Comparison of ENCODE assay signal across 9 cellular contexts in genomic region chr5:162209005-162209605, GRCh38.
A peak's percentile ranks its signal among the peaks of the same experiment; 100 is the strongest.
DNase-seq lines count a peak whose midpoint lies in the region; ATAC-seq, FAIRE-seq and TF ChIP-seq lines count a peak whose summit lies in the region.
"Had no signal": no experiment of that assay in that cellular context is flagged by ENCODE, and none has a peak within 500 bp of the region (broad histone marks: within the 10 kb centered on the region; RNA-seq: fewer than 3 reads in every experiment).

No MANE protein-coding gene starts in this region.

- H3K4me1 ChIP-seq in BLaER1 treated with 17β-estradiol and CSF1 and Interleukin-3, amounts not matched to agents 10 nM and 100 nM = peaks cover 0 to 35% (median 17%) of the 10 kb centered on the region in 10 experiments; a peak in 18 of 20 replicates
- no peaks in the 10 kb centered on the region for H3K4me1 ChIP-seq in GM12878 (ENCODE audit: control insufficient read depth, insufficient read depth, low read length)

- no peak overlapping the region for H3K27ac ChIP-seq in BLaER1 treated with 17β-estradiol and CSF1 and Interleukin-3, amounts not matched to agents 10 nM and 100 nM
- no peak overlapping the region for H3K27ac ChIP-seq in GM12878 (ENCODE audit: control insufficient read depth, insufficient read depth)

- DNase-seq in NCI-H1694 (lab: John Stamatoyannopoulos, UW) (peak; percentile 15), GM12878 (ENCODE audit: low read depth, low spot score) (peak; percentile 24), midbrain (lab: John Stamatoyannopoulos, UW) (peak; percentile 38), HPDE6-E6E7 (ENCODE audit: extremely low spot score) (no peak)
- DNase-seq in activated T-cell treated with anti-CD3 and anti-CD28 coated beads, Interleukin-2, amount 50 U/mL, for 4 hours = no peak

- CTCF ChIA-PET in GM12878 (lab: Yijun Ruan, JAX) = interaction anchor here (0.7 to 3.8 kb wide), 33 partner anchors 8 to 1702 kb away, joined by 3 to 36 read pairs (median 3); no protein-coding TSS in a partner anchor

- H3K4me2 ChIP-seq in BLaER1 treated with 17β-estradiol and CSF1 and Interleukin-3, amounts not matched to agents 10 nM and 100 nM = peak overlapping the region; percentile 4 to 72 (median 51); a peak in 20 of 22 replicates
- no peak overlapping the region for H3K4me2 ChIP-seq in GM12878 (ENCODE audit: control insufficient read depth, insufficient read depth)

- H3K36me3 ChIP-seq in BLaER1 treated with 17β-estradiol and CSF1 and Interleukin-3, amounts not matched to agents 10 nM and 100 nM = no peaks in the 10 kb centered on the region
- H3K36me3 ChIP-seq in GM12878 (ENCODE audit: control insufficient read depth in 2 of 2, insufficient read depth in 2 of 2, low read length in 1 of 2) = no peaks in the 10 kb centered on the region

- TF ChIP-seq POLR2A in GM12878 (IDR thresholded peaks at IDR 0.05; ENCODE audit: low read depth, low read length) = no peak

- no peak overlapping the region for H3K4me3 ChIP-seq in BLaER1 treated with 17β-estradiol and CSF1 and Interleukin-3, amounts not matched to agents 10 nM and 100 nM
- no peak overlapping the region for H3K4me3 ChIP-seq in GM12878

- H3K79me2 ChIP-seq in GM12878 (ENCODE audit: control insufficient read depth, insufficient read depth, low read length) = no peaks in the 10 kb centered on the region

- no peak for TF ChIP-seq EP300 in GM12878 (IDR thresholded peaks at IDR 0.05; ENCODE audit: borderline replicate concordance in 1 of 2, control insufficient read depth in 1 of 2, low read depth in 2 of 2, low read length in 2 of 2)

- peak; percentile 58 for TF ChIP-seq RAD21 in GM12878 (IDR thresholded peaks at IDR 0.05; ENCODE audit: insufficient read depth, low read depth, low read length)

- RAD21 ChIA-PET in GM12878 (lab: Charles Lee; ENCODE audit: unreplicated experiment) = interaction anchor here (0.7 to 1.9 kb wide), 9 partner anchors 21 to 1200 kb away, joined by 3 to 7 read pairs (median 4); no protein-coding TSS in a partner anchor

- no peaks in the 10 kb centered on the region for H4K20me1 ChIP-seq in BLaER1 treated with 17β-estradiol and CSF1 and Interleukin-3, amounts not matched to agents 10 nM and 100 nM
- H4K20me1 ChIP-seq in GM12878 (ENCODE audit: control insufficient read depth, insufficient read depth) = no peaks in the 10 kb centered on the region

- H3K36me3 Mint-ChIP-seq in activated T-cell treated with anti-CD3 and anti-CD28 coated beads, Interleukin-2, amount 50 U/mL, for 4 hours (ENCODE audit: insufficient read depth) = no peaks in the 10 kb centered on the region

- H3K9ac ChIP-seq in BLaER1 treated with 17β-estradiol and CSF1 and Interleukin-3, amounts not matched to agents 10 nM and 100 nM = no peak overlapping the region
- no peak overlapping the region for H3K9ac ChIP-seq in GM12878 (ENCODE audit: control insufficient read depth, insufficient read depth, low read length)

- intact Hi-C loops in GM12878 (cut with micrococcal nuclease; ENCODE audit: unreplicated experiment) = loop anchor here (1.0 to 5.0 kb wide), 3 partner anchors 1058 to 1200 kb away; no protein-coding TSS in a partner anchor

- H2AFZ ChIP-seq in GM12878 (ENCODE audit: control insufficient read depth, low read depth, low read length) = no peak overlapping the region

- H3K27me3 Mint-ChIP-seq in activated T-cell treated with anti-CD3 and anti-CD28 coated beads, Interleukin-2, amount 50 U/mL, for 4 hours (ENCODE audit: low read depth) = no peaks in the 10 kb centered on the region

- POLR2A ChIA-PET in GM12878 (lab: Charles Lee) = no interaction called here

- SMC1A ChIA-PET in GM12878 (lab: Charles Lee; ENCODE audit: uncharacterized antibody, unreplicated experiment) = interaction anchor here (0.5 to 3.9 kb wide), 27 partner anchors 9 to 1200 kb away, joined by 3 to 14 read pairs (median 5); no protein-coding TSS in a partner anchor

- in situ Hi-C loops in GM12878 (cut with MboI) = loop anchor here (10.0 kb wide), 1 partner anchor 1136 kb away; no protein-coding TSS in a partner anchor

- peaks cover 0 to 14% (median 0%) of the 10 kb centered on the region in 11 experiments; a peak in 6 of 22 replicates for H3K27me3 ChIP-seq in BLaER1 treated with 17β-estradiol and CSF1 and Interleukin-3, amounts not matched to agents 10 nM and 100 nM
- no peaks in the 10 kb centered on the region for H3K27me3 ChIP-seq in GM12878 (replicated peaks in 1 of 2; ENCODE audit: control insufficient read depth in 2 of 2, insufficient read depth in 2 of 2, low read length in 1 of 2)

- no peaks in the 10 kb centered on the region for H3K9me3 Mint-ChIP-seq in activated T-cell treated with anti-CD3 and anti-CD28 coated beads, Interleukin-2, amount 50 U/mL, for 4 hours

- H3K4me1 Mint-ChIP-seq in activated T-cell treated with anti-CD3 and anti-CD28 coated beads, Interleukin-2, amount 50 U/mL, for 4 hours (ENCODE audit: low read depth) = no peaks in the 10 kb centered on the region

- peaks cover 0 to 8% (median 7%) of the 10 kb centered on the region in 11 experiments; a peak in 12 of 22 replicates for H3K9me3 ChIP-seq in BLaER1 treated with 17β-estradiol and CSF1 and Interleukin-3, amounts not matched to agents 10 nM and 100 nM (replicated peaks in 1 of 11)
- H3K9me3 ChIP-seq in GM12878 (replicated peaks; ENCODE audit: control insufficient read depth, insufficient read depth, low read length) = no peaks in the 10 kb centered on the region

- no peak overlapping the region for H3K4me3 Mint-ChIP-seq in activated T-cell treated with anti-CD3 and anti-CD28 coated beads, Interleukin-2, amount 50 U/mL, for 4 hours

- ATAC-seq in GM18511 (IDR thresholded peaks at IDR 0.05; ENCODE audit: unreplicated experiment) (peak; percentile 97), HG02763 (IDR thresholded peaks at IDR 0.05; ENCODE audit: unreplicated experiment) (peak; percentile 92), GM12878 (peak; percentile 100)
- no peak for ATAC-seq in activated T-cell treated with anti-CD3 and anti-CD28 coated beads, Interleukin-2, amount 50 U/mL, for 4 hours

- 15% methylated on average over 5 of the region's 5 CpGs for WGBS in GM12878 (ENCODE audit: insufficient coverage, insufficient replicate concordance, low lambda C conversion rate, missing lambda C conversion rate)

- no peak for FAIRE-seq in GM12878 (lab: Jason Lieb, UNC)
- FAIRE-seq: endothelial cell of umbilical vein had no signal

- TF ChIP-seq CTCF in GM12878 (IDR thresholded peaks at IDR 0.05 in 2 of 3, conservative IDR thresholded peaks at IDR 0.05 in 1 of 3; ENCODE audit: control insufficient read depth in 2 of 3, extremely low read depth in 1 of 3, insufficient read depth in 1 of 3, low read depth in 3 of 3, low read length in 3 of 3) = peak; percentile 42 to 69 (median 58); a peak in 5 of 6 replicates

- no TSS peak for BruUV-seq in GM12878 (replicated peaks; lab: Mats Ljungman, UMichigan)

TF ChIP-seq in GM12878, 131 proteins besides CTCF, POLR2A, EP300 and RAD21 (continues in another document):
- TF ChIP-seq NR2C1 (IDR thresholded peaks at IDR 0.05) (no peak), LARP7 (IDR thresholded peaks at IDR 0.05) (0 out of 2 replicates have a peak, but pooled peaks have one; percentile 40), SREBF2 (IDR thresholded peaks at IDR 0.05; ENCODE audit: low read length) (no peak), IKZF2 (IDR thresholded peaks at IDR 0.05) (peak; percentile 11 to 27; a peak in 1 of 4 replicates), ZZZ3 (IDR thresholded peaks at IDR 0.05; ENCODE audit: control insufficient read depth, insufficient read length, low read depth) (no peak), ZNF622 (IDR thresholded peaks at IDR 0.05) (no peak), NBN (IDR thresholded peaks at IDR 0.05) (no peak), ELK1 (IDR thresholded peaks at IDR 0.05; ENCODE audit: low read depth, low read length) (0 out of 2 replicates have a peak, but pooled peaks have one; percentile 39), SMC3 (IDR thresholded peaks at IDR 0.05; ENCODE audit: borderline replicate concordance, low read length) (peak; percentile 73), ZNF24 (IDR thresholded peaks at IDR 0.05) (0 out of 2 replicates have a peak, but pooled peaks have one; percentile 27), RUNX3 (IDR thresholded peaks at IDR 0.05; ENCODE audit: low read length) (0 out of 2 replicates have a peak, but pooled peaks have one; percentile 16), ZBTB4 (CRISPR knock-in tag; IDR thresholded peaks at IDR 0.05) (no peak)

Comparison
In these comparisons a context has a peak if more than half of its experiments do, and no peak if none do; other contexts are left out.
1. ATAC-seq: peak in GM18511 (single experiment), HG02763 (single experiment) and GM12878 (single experiment); none in activated T-cell treated with anti-CD3 and anti-CD28 coated beads, Interleukin-2, amount 50 U/mL, for 4 hours (0 of 2).
2. DNase-seq: peak in NCI-H1694 (single experiment), GM12878 (single experiment) and midbrain (single experiment); none in activated T-cell treated with anti-CD3 and anti-CD28 coated beads, Interleukin-2, amount 50 U/mL, for 4 hours (single experiment) and HPDE6-E6E7 (single experiment).